Comparison of ENCODE assay signal across 8 cellular contexts in the genomic region with DNA sequence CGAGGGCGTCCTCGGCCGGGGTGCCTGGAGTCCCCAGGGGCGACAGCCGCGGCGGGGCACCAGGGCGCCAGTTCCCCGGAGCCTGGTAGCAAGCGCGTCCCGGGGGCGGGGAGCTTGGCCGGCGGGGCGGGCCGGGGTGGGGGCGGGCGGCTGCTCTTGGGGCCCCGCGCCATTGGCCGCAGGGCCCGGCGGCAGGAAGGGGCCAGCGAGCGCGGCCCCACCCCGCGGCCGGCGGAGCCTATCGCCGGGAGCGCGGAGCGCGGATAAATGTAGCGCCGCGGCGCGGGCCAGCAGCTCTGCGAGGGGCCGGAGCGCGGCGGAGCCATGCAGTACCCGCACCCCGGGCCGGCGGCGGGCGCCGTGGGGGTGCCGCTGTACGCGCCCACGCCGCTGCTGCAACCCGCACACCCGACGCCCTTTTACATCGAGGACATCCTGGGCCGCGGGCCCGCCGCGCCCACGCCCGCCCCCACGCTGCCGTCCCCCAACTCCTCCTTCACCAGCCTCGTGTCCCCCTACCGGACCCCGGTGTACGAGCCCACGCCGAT. TPM values are rescaled to one million over a fixed set of nuclear protein-coding genes. Genes with fewer than 3 reads are reported as not detected.
DNase-seq lines count a peak whose midpoint lies in the region; ATAC-seq and TF ChIP-seq lines count a peak whose summit lies in the region.

A gene (plus strand): TSS at position 293 of the 548 bp plus-strand sequence. CDS start 32 bp downstream, at position 325.

- 0 to 1% (median 0%) methylated on average over 5 to 79 of the region's 79 CpGs; no CpG with 5 or more reads in 1 of the 5 donors for WGBS in spleen, 5 donors

- H3K4me3 ChIP-seq in BE2C (ENCODE audit: low read depth, low read length) (peak within 1 kb of the TSS; percentile 67), HL-60 (replicated peaks; ENCODE audit: insufficient read depth, low read length) (peak within 1 kb of the TSS; percentile 81), spleen (peak within 1 kb of the TSS; percentile 57 to 83 (median 71))

- H3K9me3 ChIP-seq in BE2C (no peaks in the 10 kb centered on the region), spleen (peaks cover 0 to 17% (median 11%) of the 10 kb centered on the region in 8 donors)

- peak within 1 kb of the TSS; percentile 97 for H3K27ac ChIP-seq in HL-60 (replicated peaks)
- peak within 1 kb of the TSS; percentile 70 for H3K27ac ChIP-seq in caudate nucleus (ENCODE audit: low read depth, low read length)
- H3K27ac ChIP-seq in spleen: peak within 1 kb of the TSS; percentile 82 to 99 (median 98)

- peak in 2 of 3 donors; percentile 61 to 93 for TF ChIP-seq POLR2A in spleen (IDR thresholded peaks at IDR 0.05)

- intact Hi-C loops in spleen (cut with DNase I; ENCODE audit: low total_unique reads): loop anchor here (10.0 kb wide), 2 partner anchors 95 to 185 kb away; a partner anchor contains a TSS

- ATAC-seq in GM18867 (IDR thresholded peaks at IDR 0.05; ENCODE audit: unreplicated experiment): peak; percentile 58

- no peak for TF ChIP-seq CTCF in BE2C (IDR thresholded peaks at IDR 0.05; ENCODE audit: low read depth, low read length)
- TF ChIP-seq CTCF in HL-60 (IDR thresholded peaks at IDR 0.05; ENCODE audit: insufficient read depth, low read length): no peak
- peak in 2 of 11 experiments; percentile 10 to 12 for TF ChIP-seq CTCF in spleen (IDR thresholded peaks at IDR 0.05 in 8 of 11, conservative IDR thresholded peaks at IDR 0.05 in 3 of 11)

- H3K4me1 ChIP-seq in BE2C (no peaks in the 10 kb centered on the region), spleen (peaks cover 4 to 76% (median 55%) of the 10 kb centered on the region in 6 donors)

- H3K36me3 ChIP-seq in BE2C: no peaks in the 10 kb centered on the region
- H3K36me3 ChIP-seq in spleen: peaks cover 0 to 26% (median 0%) of the 10 kb centered on the region in 6 donors

- peak; percentile 79 for DNase-seq in BE2C
- DNase-seq in HL-60 (ENCODE audit: low read depth in 1 of 2, low spot score in 1 of 2): peak; percentile 64 to 77
- peak; percentile 73 for DNase-seq in SKM-1 treated with dmso at 0.1 percent for 144 hours (lab: John Stamatoyannopoulos, UW; ENCODE audit: unreplicated experiment)
- DNase-seq in caudate nucleus (lab: John Stamatoyannopoulos, UW): peak in 2 of 61 donors; percentile 3 to 20
- peak; percentile 64 for DNase-seq in islet precursor cell
- peak; percentile 98 for DNase-seq in spleen
- no peak for DNase-seq in GM19240 (ENCODE audit: insufficient read length, low spot score)

- no peaks in the 10 kb centered on the region for H3K27me3 ChIP-seq in BE2C
- no peaks in the 10 kb centered on the region for H3K27me3 ChIP-seq in HL-60 (ENCODE audit: insufficient read depth, poor library complexity, severe bottlenecking)
- peaks cover 0 to 51% (median 0%) of the 10 kb centered on the region in 7 donors for H3K27me3 ChIP-seq in spleen (replicated peaks in 1 of 7)

RNA-seq across cellular contexts. Expression of the gene that starts here (rescaled TPM):
- 8.9 TPM for polyA plus RNA-seq in BE2C (2012; ENCODE audit: insufficient read depth, insufficient read length, low read depth)
- total RNA-seq in spleen: 10 to 100 TPM; 45.9 to 74.3 (median 51.9) TPM
- 10 to 100 TPM; 57.5 to 81.1 (median 79.8) TPM for polyA plus RNA-seq in spleen
